20 cellular contexts compared by ENCODE assay signal in the genomic region with DNA sequence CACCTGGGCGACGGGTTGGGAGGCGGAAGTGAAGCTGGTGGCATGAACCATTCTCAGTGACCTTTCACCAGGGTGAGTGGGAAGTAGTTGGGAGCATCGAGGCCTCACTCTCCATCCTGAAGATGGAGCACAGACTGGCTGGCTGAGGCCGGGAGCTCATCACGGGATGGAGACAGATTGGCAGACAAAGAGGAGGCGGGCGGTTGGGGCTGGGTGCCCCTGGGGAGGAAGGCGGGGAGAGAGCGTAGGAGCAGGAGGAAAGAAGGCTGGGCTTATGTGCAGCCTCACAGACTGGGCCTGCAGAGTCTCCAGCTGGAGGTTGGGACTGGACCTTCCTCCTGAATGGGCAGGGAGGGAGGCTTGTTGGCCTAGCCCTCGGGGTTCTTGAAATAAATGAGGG. TPM values are rescaled to one million over a fixed set of nuclear protein-coding genes. Genes with fewer than 3 reads are reported as not detected.
"Had no signal": no experiment of that assay in that cellular context is flagged by ENCODE, and none has a peak within 500 bp of the region (broad histone marks: within the 10 kb centered on the region; RNA-seq: fewer than 3 reads in every experiment).

No MANE protein-coding gene starts in this region.

- ATAC-seq: psoas muscle had no signal

- H3K27ac Mint-ChIP-seq: activated B cell treated with CpG ODN at 0.5 μM for 24 hours; activated CD4-positive, alpha-beta T cell treated with anti-CD3 and anti-CD28 coated beads, Interleukin-2, amount 10 ng/mL, durations not matched to agents 7 days and 5 days; naive B cell had no signal

- H3K36me3 Mint-ChIP-seq: naive B cell had no signal

- H3K4me3 Mint-ChIP-seq: activated B cell treated with CpG ODN at 0.5 μM for 24 hours; activated CD4-positive, alpha-beta T cell treated with anti-CD3 and anti-CD28 coated beads, Interleukin-2, amount 10 ng/mL, durations not matched to agents 7 days and 5 days; naive B cell had no signal

- DNase-seq: activated B cell treated with CpG ODN at 0.5 μM for 24 hours; activated CD4-positive, alpha-beta T cell treated with anti-CD3 and anti-CD28 coated beads, Interleukin-2, amount 10 ng/mL, durations not matched to agents 7 days and 5 days; activated CD8-positive, alpha-beta memory T cell treated with anti-CD3 and anti-CD28 coated beads for 24 hours; activated naive CD4-positive, alpha-beta T cell treated with anti-CD3 and anti-CD28 coated beads, Interleukin-2, amount 50 U/mL, for 16 hours; adrenal gland; effector memory CD4-positive, alpha-beta T cell; erythroblast; kidney glomerular epithelial cell; midbrain; naive B cell; occipital lobe; psoas muscle; sigmoid colon; stimulated activated CD4-positive, alpha-beta T cell treated with anti-CD3 and anti-CD28 coated beads, Interleukin-12 subunit alpha, Interleukin-12 subunit beta, amount 100 ng/mL, for 4 hours; stimulated activated CD4-positive, alpha-beta T cell treated with anti-CD3 and anti-CD28 coated beads, Interleukin-2, amount 100 ng/mL, for 48 hours; stimulated activated naive CD4-positive, alpha-beta T cell treated with Interleukin-2 at 50 U/mL for 16 hours; trophoblast cell had no signal

- H3K9me3 Mint-ChIP-seq: activated B cell treated with CpG ODN at 0.5 μM for 24 hours; activated CD4-positive, alpha-beta T cell treated with anti-CD3 and anti-CD28 coated beads, Interleukin-2, amount 10 ng/mL, durations not matched to agents 7 days and 5 days had no signal

- H3K4me1 Mint-ChIP-seq: activated B cell treated with CpG ODN at 0.5 μM for 24 hours; activated CD4-positive, alpha-beta T cell treated with anti-CD3 and anti-CD28 coated beads, Interleukin-2, amount 10 ng/mL, durations not matched to agents 7 days and 5 days; naive B cell had no signal

RNA-seq across cellular contexts. Expression of gene SCRT2, which starts 44.2 kb away (rescaled TPM):
- total RNA-seq: activated B cell treated with CpG ODN at 0.5 μM for 24 hours; activated CD4-positive, alpha-beta T cell treated with anti-CD3 and anti-CD28 coated beads, Interleukin-2, amount 10 ng/mL, durations not matched to agents 7 days and 5 days; adrenal gland; hepatocyte; lower leg skin; psoas muscle; sigmoid colon; T-helper 1 cell treated with Interleukin-12 subunit alpha and Interleukin-12 subunit beta and Interleukin-4 antibody, amounts not matched to agents 30 ng/mL and 1 ng/mL, for 36 hours had no signal

RNA-seq across cellular contexts. Expression of gene SLC52A3, which starts 48.5 kb away (rescaled TPM):
- total RNA-seq: activated B cell treated with CpG ODN at 0.5 μM for 24 hours; activated CD4-positive, alpha-beta T cell treated with anti-CD3 and anti-CD28 coated beads, Interleukin-2, amount 10 ng/mL, durations not matched to agents 7 days and 5 days; occipital lobe; T-helper 1 cell treated with Interleukin-12 subunit alpha and Interleukin-12 subunit beta and Interleukin-4 antibody, amounts not matched to agents 30 ng/mL and 1 ng/mL, for 36 hours had no signal
